Comparison of ENCODE assay signal across 8 cellular contexts in the genomic region with DNA sequence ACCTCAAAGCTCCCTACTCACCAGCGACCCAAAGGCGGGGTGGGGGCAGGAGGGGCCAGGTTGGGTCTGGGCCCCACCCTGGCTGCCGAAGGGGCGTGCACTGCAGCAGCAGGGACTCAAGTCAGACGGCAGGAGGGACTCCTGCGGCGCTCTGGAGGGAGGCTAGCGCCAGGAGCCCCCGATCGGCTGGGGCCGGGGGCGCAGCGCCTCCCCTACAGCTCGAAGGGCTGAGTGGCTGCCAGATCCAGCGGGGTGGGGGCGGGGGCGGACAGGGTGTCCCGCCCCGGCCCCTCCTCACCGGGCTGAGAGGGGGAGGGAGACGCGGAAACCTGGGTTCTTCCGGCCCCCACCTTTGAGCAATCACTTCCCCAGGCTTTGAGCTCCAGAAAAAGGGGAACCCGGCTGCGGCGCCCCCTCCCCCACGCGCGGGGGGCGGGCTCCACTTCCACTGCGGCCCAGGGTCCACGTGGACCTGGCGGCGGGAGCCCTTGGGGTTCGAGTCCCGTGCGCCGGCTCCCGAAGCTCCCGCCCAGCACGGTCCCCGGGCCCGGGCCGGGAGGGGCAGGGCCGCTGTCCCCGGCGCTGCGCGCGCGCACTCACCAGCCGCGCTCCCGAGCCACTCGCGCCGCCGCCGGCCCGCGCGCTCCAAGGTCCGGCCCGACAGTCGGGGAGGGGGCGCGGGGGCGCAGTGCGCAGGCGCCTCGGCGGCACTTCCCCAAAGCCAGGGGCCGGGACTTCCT. TPM values are rescaled to one million over a fixed set of nuclear protein-coding genes. Genes with fewer than 3 reads are reported as not detected.
DNase-seq lines count a peak whose midpoint lies in the region; ATAC-seq and TF ChIP-seq lines count a peak whose summit lies in the region.

RGS19 (minus strand) TSS at position 246 of the 740 bp plus-strand sequence. CDS start 2,632 bp downstream, outside the sequence.

- peak within 1 kb of the TSS; percentile 87 for H3K4me3 Mint-ChIP-seq in activated CD8-positive, alpha-beta memory T cell treated with anti-CD3 and anti-CD28 coated beads, Interleukin-2, amount 10 ng/mL, durations not matched to agents 7 days and 5 days
- peak within 1 kb of the TSS; percentile 75 for H3K4me3 Mint-ChIP-seq in endodermal cell

- no peaks in the 10 kb centered on the region for H3K79me1 ChIP-seq in mesendoderm (ENCODE audit: low read length)

- peak within 1 kb of the TSS; percentile 97 for H3K4me2 ChIP-seq in mesendoderm (ENCODE audit: low read length)

- H4K5ac ChIP-seq in mesendoderm (ENCODE audit: low read length): no peak within 1 kb of the TSS

- peaks cover 17% of the 10 kb centered on the region for H3K36me3 Mint-ChIP-seq in activated CD8-positive, alpha-beta memory T cell treated with anti-CD3 and anti-CD28 coated beads, Interleukin-2, amount 10 ng/mL, durations not matched to agents 7 days and 5 days
- H3K36me3 Mint-ChIP-seq in endodermal cell (ENCODE audit: low read depth): no peaks in the 10 kb centered on the region

- H3K36me3 ChIP-seq in endodermal cell (ENCODE audit: control insufficient read depth, insufficient read depth, low read length) (no peaks in the 10 kb centered on the region), mesendoderm (ENCODE audit: control insufficient read depth, insufficient read depth, low read length) (no peaks in the 10 kb centered on the region)

- DNase-seq in NCI-H2081 (lab: John Stamatoyannopoulos, UW) (peak; percentile 72), NCI-H2081 treated with DMSO at 0.1 percent for 48 hours (lab: John Stamatoyannopoulos, UW) (no peak), NOMO-1 treated with DMSO at 0.1 percent for 48 hours (lab: John Stamatoyannopoulos, UW; ENCODE audit: unreplicated experiment) (peak; percentile 91), endodermal cell (peak; percentile 88), mesendoderm (peak; percentile 77)
- peak; percentile 85 for DNase-seq in activated CD8-positive, alpha-beta memory T cell treated with anti-CD3 and anti-CD28 coated beads, Interleukin-2, amount 10 ng/mL, durations not matched to agents 7 days and 5 days
- peak; percentile 75 for DNase-seq in stimulated activated CD8-positive, alpha-beta memory T cell treated with anti-CD3 and anti-CD28 coated beads, Interleukin-4, amount 100 ng/mL, for 48 hours

- peak; percentile 40 for ATAC-seq in HG02981 (IDR thresholded peaks at IDR 0.05; ENCODE audit: unreplicated experiment)
- ATAC-seq in activated CD8-positive, alpha-beta memory T cell treated with anti-CD3 and anti-CD28 coated beads, Interleukin-2, amount 10 ng/mL, durations not matched to agents 7 days and 5 days: peak; percentile 52

- peak within 1 kb of the TSS; percentile 88 for H3K27ac Mint-ChIP-seq in activated CD8-positive, alpha-beta memory T cell treated with anti-CD3 and anti-CD28 coated beads, Interleukin-2, amount 10 ng/mL, durations not matched to agents 7 days and 5 days
- H3K27ac Mint-ChIP-seq in endodermal cell: no peak within 1 kb of the TSS

- peaks cover 12% of the 10 kb centered on the region for H3K27me3 Mint-ChIP-seq in activated CD8-positive, alpha-beta memory T cell treated with anti-CD3 and anti-CD28 coated beads, Interleukin-2, amount 10 ng/mL, durations not matched to agents 7 days and 5 days
- peaks cover 25% of the 10 kb centered on the region for H3K27me3 Mint-ChIP-seq in endodermal cell (ENCODE audit: insufficient read depth)

- peak within 1 kb of the TSS; percentile 69 for H3K18ac ChIP-seq in mesendoderm (ENCODE audit: low read length)

- H3K56ac ChIP-seq in mesendoderm (ENCODE audit: low read length): peak within 1 kb of the TSS; percentile 98

- WGBS in endodermal cell (ENCODE audit: insufficient coverage in 1 of 2, insufficient read length in 1 of 2), 2 experiments: 0 to 1% methylated on average over 13 to 70 of the region's 73 CpGs
- WGBS in mesendoderm (ENCODE audit: extremely low coverage, insufficient coverage, low lambda C conversion rate): no CpG with 5 or more reads among the region's 73 CpGs

- H3K23ac ChIP-seq in mesendoderm (ENCODE audit: low read length): peak within 1 kb of the TSS; percentile 80

- no peak within 1 kb of the TSS for H2BK120ac ChIP-seq in mesendoderm (ENCODE audit: low read depth, low read length)

- H3K4me3 ChIP-seq in endodermal cell (ENCODE audit: low read length) (peak within 1 kb of the TSS; percentile 84), mesendoderm (ENCODE audit: low read length) (peak within 1 kb of the TSS; percentile 75)

- H3K4me1 Mint-ChIP-seq in activated CD8-positive, alpha-beta memory T cell treated with anti-CD3 and anti-CD28 coated beads, Interleukin-2, amount 10 ng/mL, durations not matched to agents 7 days and 5 days: peaks cover 40% of the 10 kb centered on the region
- H3K4me1 Mint-ChIP-seq in endodermal cell: peaks cover 18% of the 10 kb centered on the region

- CTCF ChIA-PET in activated CD8-positive, alpha-beta memory T cell treated with anti-CD3 and anti-CD28 coated beads, Interleukin-2, amount 10 ng/mL, durations not matched to agents 7 days and 5 days (lab: Charles Lee): interaction anchor here (1.0 to 8.4 kb wide), 9 partner anchors 12 to 542 kb away, joined by 5 to 110 read pairs (median 8); partner anchors contain the start of genes PRPF6 and PTK6

- no peak within 1 kb of the TSS for H2BK15ac ChIP-seq in mesendoderm (replicated peaks; ENCODE audit: low read depth)

- H3K9me3 Mint-ChIP-seq in activated CD8-positive, alpha-beta memory T cell treated with anti-CD3 and anti-CD28 coated beads, Interleukin-2, amount 10 ng/mL, durations not matched to agents 7 days and 5 days (ENCODE audit: low read depth): no peaks in the 10 kb centered on the region
- no peaks in the 10 kb centered on the region for H3K9me3 Mint-ChIP-seq in endodermal cell

- H3K4ac ChIP-seq in mesendoderm (ENCODE audit: low read depth, low read length): peak within 1 kb of the TSS; percentile 82

- H3K27me3 ChIP-seq in endodermal cell (ENCODE audit: control insufficient read depth, insufficient read depth, low read length, poor library complexity, severe bottlenecking) (peaks cover 17% of the 10 kb centered on the region), mesendoderm (ENCODE audit: insufficient read depth, low read length, poor library complexity) (peaks cover 8% of the 10 kb centered on the region)

- no peak within 1 kb of the TSS for H2AK5ac ChIP-seq in mesendoderm (ENCODE audit: low read length)

- peak within 1 kb of the TSS; percentile 97 for H4K8ac ChIP-seq in mesendoderm (ENCODE audit: low read depth, low read length)

- H3K9ac ChIP-seq in endodermal cell (ENCODE audit: extremely low read depth, low read length, poor library complexity, severe bottlenecking) (peak within 1 kb of the TSS; percentile 71), mesendoderm (ENCODE audit: low read length) (peak within 1 kb of the TSS; percentile 93)

- no peaks in the 10 kb centered on the region for H3K9me3 ChIP-seq in endodermal cell (ENCODE audit: control insufficient read depth, low read length)

- TF ChIP-seq CTCF in endodermal cell (conservative IDR thresholded peaks at IDR 0.05): no peak

- H3K4me1 ChIP-seq in endodermal cell (ENCODE audit: control insufficient read depth, insufficient read depth, low read length): no peaks in the 10 kb centered on the region
- H3K4me1 ChIP-seq in mesendoderm (ENCODE audit: control insufficient read depth, low read depth, low read length): no peaks in the 10 kb centered on the region

- no peak within 1 kb of the TSS for H3K27ac ChIP-seq in endodermal cell (ENCODE audit: low read depth, low read length)
- peak within 1 kb of the TSS; percentile 7 for H3K27ac ChIP-seq in mesendoderm (ENCODE audit: low read depth, low read length)

- H3K79me2 ChIP-seq in mesendoderm (ENCODE audit: control insufficient read depth, insufficient read depth, low read length): no peaks in the 10 kb centered on the region

- H2BK5ac ChIP-seq in mesendoderm (ENCODE audit: low read length): no peak within 1 kb of the TSS

RNA-seq across cellular contexts. Expression of gene RGS19, which starts in this region (rescaled TPM):
- total RNA-seq in activated CD8-positive, alpha-beta memory T cell treated with anti-CD3 and anti-CD28 coated beads, Interleukin-2, amount 10 ng/mL, durations not matched to agents 7 days and 5 days: 100 to 1,000 TPM in 1 of 2 experiments, 10 to 100 TPM in 1; 84.5 to 119 TPM
- 10 to 100 TPM; 14.6 to 15.8 TPM for total RNA-seq in endodermal cell
- 10.7 TPM for polyA plus RNA-seq in endodermal cell (2013, experiment 1 of 2)
- 10.8 TPM for polyA plus RNA-seq in endodermal cell (2013, experiment 2 of 2)
- 11.2 TPM for polyA plus RNA-seq in mesendoderm (2013, experiment 1 of 2)
- 10.0 TPM for polyA plus RNA-seq in mesendoderm (2013, experiment 2 of 2)

Comparison
In these comparisons a context has a peak if more than half of its experiments do, and no peak if none do; other contexts are left out.
1. RNA of gene RGS19 (total RNA-seq): 84.5 to 119 TPM in activated CD8-positive, alpha-beta memory T cell treated with anti-CD3 and anti-CD28 coated beads, Interleukin-2, amount 10 ng/mL, durations not matched to agents 7 days and 5 days; 14.6 to 15.8 TPM in endodermal cell; every median in the first group is over 4 times any median in the second.